Comparison of ENCODE assay signal across 21 cellular contexts in genomic region chr10:34503704-34504103, GRCh38.
A peak's percentile ranks its signal among the peaks of the same experiment; 100 is the strongest.
DNase-seq lines count a peak whose midpoint lies in the region; ATAC-seq, FAIRE-seq and TF ChIP-seq lines count a peak whose summit lies in the region.
"Had no signal": no experiment of that assay in that cellular context is flagged by ENCODE, and none has a peak within 500 bp of the region (broad histone marks: within the 10 kb centered on the region; RNA-seq: fewer than 3 reads in every experiment).

No MANE protein-coding gene starts in this region.

- no peak overlapping the region for H3K4me3 ChIP-seq in HepG2 (replicated peaks in 1 of 3; ENCODE audit: insufficient read depth in 1 of 3, low read depth in 2 of 3, low read length in 3 of 3)
- H3K4me3 ChIP-seq in right lobe of liver, result no peak overlapping the region
- H3K4me3 ChIP-seq in PC-9, result no peak overlapping the region
- H3K4me3 ChIP-seq in endodermal cell (ENCODE audit: low read length), result no peak overlapping the region
- H3K4me3 ChIP-seq: K562 had no signal

- no peak for FAIRE-seq in HepG2 (lab: Jason Lieb, UNC)
- FAIRE-seq: D721Med, G401.6, GM12892, GM18507, K562 had no signal

- H3K9me3 Mint-ChIP-seq in endodermal cell, result no peaks in the 10 kb centered on the region
- H3K9me3 Mint-ChIP-seq: CD4-positive, alpha-beta T cell had no signal

- no peaks in the 10 kb centered on the region for H3K27me3 ChIP-seq in HepG2 (ENCODE audit: control insufficient read depth in 1 of 2, insufficient read depth in 2 of 2, low read length in 2 of 2)
- H3K27me3 ChIP-seq in right lobe of liver, result no peaks in the 10 kb centered on the region
- H3K27me3 ChIP-seq in PC-9 (ENCODE audit: insufficient read depth, low read depth), result no peaks in the 10 kb centered on the region
- H3K27me3 ChIP-seq in endodermal cell (ENCODE audit: control insufficient read depth, insufficient read depth, low read length, poor library complexity, severe bottlenecking), result no peaks in the 10 kb centered on the region
- H3K27me3 ChIP-seq: BE2C had no signal

- peak overlapping the region; percentile 83 for H3K27ac Mint-ChIP-seq in endodermal cell
- H3K27ac Mint-ChIP-seq: CD4-positive, alpha-beta T cell had no signal

- no peak for TF ChIP-seq POLR2A in HepG2 (IDR thresholded peaks at IDR 0.05; ENCODE audit: insufficient read depth in 1 of 2, low read depth in 2 of 2, low read length in 2 of 2)
- TF ChIP-seq POLR2A in right lobe of liver (IDR thresholded peaks at IDR 0.05), result no peak

- no peaks in the 10 kb centered on the region; a peak in 1 of 5 replicates for H3K36me3 ChIP-seq in HepG2 (replicated peaks in 1 of 2; ENCODE audit: control insufficient read depth in 1 of 2, insufficient read depth in 2 of 2, low read length in 2 of 2)
- H3K36me3 ChIP-seq in right lobe of liver, result no peaks in the 10 kb centered on the region
- no peaks in the 10 kb centered on the region for H3K36me3 ChIP-seq in PC-9 (ENCODE audit: low read depth)
- H3K36me3 ChIP-seq in endodermal cell (ENCODE audit: control insufficient read depth, insufficient read depth, low read length), result peaks cover 16% of the 10 kb centered on the region
- H3K36me3 ChIP-seq: BE2C had no signal

- CTCF ChIA-PET in HepG2 (lab: Yijun Ruan, JAX; ENCODE audit: low intra/inter-chr PET ratio, low total read pairs) (no interaction called here), PC-9 (lab: Charles Lee) (no interaction called here)

- H3K27me3 Mint-ChIP-seq in endodermal cell (ENCODE audit: insufficient read depth), result no peaks in the 10 kb centered on the region
- H3K27me3 Mint-ChIP-seq: CD4-positive, alpha-beta T cell had no signal

- POLR2A ChIA-PET in HepG2 (lab: Yijun Ruan, JAX) (no interaction called here), PC-9 (lab: Charles Lee; ENCODE audit: unreplicated experiment) (no interaction called here)

- no TSS peak for BruUV-seq in HepG2 (replicated peaks; lab: Mats Ljungman, UMichigan)
- BruUV-seq in PC-9 (replicated peaks; lab: Mats Ljungman, UMichigan), result no TSS peak

- no peak overlapping the region for H3K4me3 Mint-ChIP-seq in endodermal cell
- H3K4me3 Mint-ChIP-seq: CD4-positive, alpha-beta T cell had no signal

- no peak for ATAC-seq in HepG2
- no peak for ATAC-seq in right lobe of liver
- ATAC-seq in GM19328 (IDR thresholded peaks at IDR 0.05; ENCODE audit: unreplicated experiment), result no peak

- H3K9ac ChIP-seq in HepG2 (ENCODE audit: insufficient read depth, low read depth, low read length) (no peak overlapping the region), endodermal cell (ENCODE audit: extremely low read depth, low read length, poor library complexity, severe bottlenecking) (no peak overlapping the region)

- TF ChIP-seq EP300 in HepG2 (IDR thresholded peaks at IDR 0.05; ENCODE audit: low read depth in 2 of 2, low read length in 2 of 2), result no peak
- no peak for TF ChIP-seq EP300 in HepG2 (CRISPR knock-in tag; IDR thresholded peaks at IDR 0.05; ENCODE audit: borderline replicate concordance)

- intact Hi-C loops in HepG2 (cut with micrococcal nuclease; ENCODE audit: unreplicated experiment), result no loop called here
- intact Hi-C loops in right lobe of liver (cut with DNase I), result no loop called here
- intact Hi-C loops in PC-9 (cut with micrococcal nuclease; ENCODE audit: unreplicated experiment), result no loop called here

- H3K4me2 ChIP-seq in HepG2 (ENCODE audit: low read depth, low read length) (no peak overlapping the region), PC-9 (no peak overlapping the region)

- no peak overlapping the region for H3K27ac ChIP-seq in HepG2 (ENCODE audit: extremely low read length, insufficient read depth, low read length)
- H3K27ac ChIP-seq in right lobe of liver, result no peak overlapping the region
- H3K27ac ChIP-seq in PC-9, result peak overlapping the region; percentile 9; the same call in 1 of the 2 replicates
- H3K27ac ChIP-seq in endodermal cell (ENCODE audit: low read depth, low read length), result no peak overlapping the region

- DNase-seq in HepG2 (ENCODE audit: low spot score) (no peak), right lobe of liver (no peak), PC-9 (no peak), endodermal cell (no peak), NCI-H82 treated with DMSO at 0.1 percent for 48 hours (lab: John Stamatoyannopoulos, UW; ENCODE audit: unreplicated experiment) (no peak), NCI-H1436 (lab: John Stamatoyannopoulos, UW) (no peak), NCI-H2029 treated with DMSO at 0.1 percent for 48 hours (lab: John Stamatoyannopoulos, UW) (no peak)
- DNase-seq: 8988T; BE2C; C1 segment of cervical spinal cord; Caco-2; CD4-positive, alpha-beta T cell; GOT3; H7; IMR-90 had no signal

- no peaks in the 10 kb centered on the region for H3K79me2 ChIP-seq in HepG2 (ENCODE audit: insufficient read depth, low read length)
- H3K79me2 ChIP-seq in PC-9 (ENCODE audit: low read depth), result peaks cover 6% of the 10 kb centered on the region; the same call in 1 of the 2 replicates

- in situ Hi-C loops in HepG2 (cut with HindIII; ENCODE audit: extremely low pct_ligation_motif_present, low pct_unique_long_range_greater_than_20kb), result no loop called here

- no peaks in the 10 kb centered on the region for H3K9me3 ChIP-seq in HepG2 (ENCODE audit: low read length)
- no peaks in the 10 kb centered on the region for H3K9me3 ChIP-seq in right lobe of liver
- H3K9me3 ChIP-seq in PC-9 (ENCODE audit: insufficient read depth, low read depth), result no peaks in the 10 kb centered on the region
- H3K9me3 ChIP-seq in endodermal cell (ENCODE audit: control insufficient read depth, low read length), result peaks cover 5% of the 10 kb centered on the region
- H3K9me3 ChIP-seq: BE2C, Caco-2 had no signal

- H3F3A ChIP-seq in PC-9 (ENCODE audit: insufficient read depth, low read depth), result peaks cover 6% of the 10 kb centered on the region; the same call in 1 of the 2 replicates

- TF ChIP-seq RAD21 in HepG2 (CRISPR knock-in tag; IDR thresholded peaks at IDR 0.05), result no peak

- H4K20me1 ChIP-seq in HepG2 (ENCODE audit: insufficient read depth, low read length) (no peaks in the 10 kb centered on the region), PC-9 (ENCODE audit: insufficient read depth) (no peaks in the 10 kb centered on the region)

- H3K4me1 ChIP-seq in HepG2 (ENCODE audit: insufficient read depth, low read length) (no peaks in the 10 kb centered on the region), right lobe of liver (peaks cover 0 to 23% (median 0%) of the 10 kb centered on the region in 4 donors), PC-9 (replicated peaks; ENCODE audit: insufficient read depth) (peaks cover 11% of the 10 kb centered on the region), endodermal cell (ENCODE audit: control insufficient read depth, insufficient read depth, low read length) (peaks cover 10% of the 10 kb centered on the region)

- 92% methylated on average over 2 of the region's 2 CpGs for WGBS in HepG2 (ENCODE audit: low lambda C conversion rate)
- WGBS in right lobe of liver (ENCODE audit: insufficient coverage, low coverage, low lambda C conversion rate, missing lambda C conversion rate), result 91% methylated on average over 1 of the region's 2 CpGs
- WGBS in endodermal cell (ENCODE audit: insufficient coverage in 1 of 2, insufficient read length in 1 of 2), 2 experiments, result 76 to 82% methylated on average over 2 of the region's 2 CpGs

- peaks cover 16% of the 10 kb centered on the region for H3K36me3 Mint-ChIP-seq in endodermal cell (ENCODE audit: low read depth)

- TF ChIP-seq CTCF in HepG2 (CRISPR knock-in tag; IDR thresholded peaks at IDR 0.05), result no peak
- TF ChIP-seq CTCF in right lobe of liver (IDR thresholded peaks at IDR 0.05), result no peak
- TF ChIP-seq CTCF in PC-9 (conservative IDR thresholded peaks at IDR 0.05), result no peak
- no peak for TF ChIP-seq CTCF in endodermal cell (conservative IDR thresholded peaks at IDR 0.05)

- H2AFZ ChIP-seq in HepG2 (ENCODE audit: low read length), result no peak overlapping the region
- H2AFZ ChIP-seq in PC-9, result no peak overlapping the region

- peaks cover 53% of the 10 kb centered on the region for H3K4me1 Mint-ChIP-seq in endodermal cell

- H3K9me2 ChIP-seq in PC-9 (ENCODE audit: insufficient read depth), result no peaks in the 10 kb centered on the region

TF ChIP-seq in HepG2, 621 proteins besides CTCF, POLR2A, EP300 and RAD21:
- TF ChIP-seq ERF (CRISPR knock-in tag; IDR thresholded peaks at IDR 0.05), result no peak
- TF ChIP-seq ATF7 (IDR thresholded peaks at IDR 0.05), result peak; percentile 81
- no peak for TF ChIP-seq ATF7 (CRISPR knock-in tag; IDR thresholded peaks at IDR 0.05)
